ENCODE assay signal across 31 cellular contexts in the genomic region with DNA sequence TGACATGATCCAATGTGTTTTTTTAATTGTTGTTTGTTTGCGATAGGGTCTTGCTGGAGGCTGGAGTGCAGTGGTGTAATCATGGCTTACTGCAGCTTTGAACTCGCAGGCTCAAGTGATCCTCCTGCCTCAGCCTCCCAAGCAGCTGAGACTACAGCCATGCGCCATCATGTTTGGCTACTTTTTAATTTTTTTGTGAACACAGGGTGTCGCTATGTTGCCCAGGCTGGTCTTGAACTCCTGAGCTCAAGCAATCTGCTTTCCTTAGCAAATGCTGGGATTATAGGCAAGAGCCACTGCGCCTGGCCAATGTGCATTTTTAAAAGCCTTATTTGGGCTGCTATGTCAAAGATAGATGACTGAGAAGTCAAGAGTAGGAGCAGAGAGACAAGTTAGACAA.
"Had no signal": no experiment of that assay in that cellular context is flagged by ENCODE, and none has a peak within 500 bp of the region (broad histone marks: within the 10 kb centered on the region; RNA-seq: fewer than 3 reads in every experiment).

No MANE protein-coding gene starts in this region.

- H3K27ac ChIP-seq: Peyer's patch, SJSA1 had no signal

- H3K27ac Mint-ChIP-seq: T-helper 1 cell treated with Interleukin-12 subunit alpha and Interleukin-12 subunit beta and Interleukin-4 antibody, amounts not matched to agents 30 μg/mL and 1 μg/mL, for 36 hours had no signal

- H3K27me3 ChIP-seq: MG63, Peyer's patch, SJSA1 had no signal

- H3K9me2 ChIP-seq: SK-N-SH had no signal

- H3K4me1 ChIP-seq: Peyer's patch, SJSA1 had no signal

- H3K9me3 ChIP-seq: MG63, Peyer's patch, SJSA1, SK-N-SH had no signal

- H3K4me3 ChIP-seq: MG63, Peyer's patch, SJSA1 had no signal

- H3K9ac ChIP-seq: SK-N-SH had no signal

- DNase-seq: Kasumi-1; MG63; NCI-H1048; NCI-H1092 treated with DMSO at 0.1 percent for 48 hours; NCI-H1105 treated with DMSO at 0.1 percent for 48 hours; NCI-H1417; NCI-H1436; NCI-H146; NCI-H1694 treated with DMSO at 0.1 percent for 48 hours; NCI-H187 treated with DMSO at 0.1 percent for 48 hours; NCI-H2029; NCI-H2081; NCI-H2171 treated with DMSO at 0.1 percent for 48 hours; NCI-H2227 treated with DMSO at 0.1 percent for 48 hours; NCI-H345; NCI-H446; NCI-H510A treated with DMSO at 0.1 percent for 48 hours; NCI-H524 treated with DMSO at 0.1 percent for 48 hours; NCI-H526 treated with DMSO at 0.1 percent for 48 hours; NCI-H82; NK-92 treated with Interleukin-12 subunit alpha and Interleukin-12 subunit beta, amount 100 ng/mL, for 24 hours; PC-3; Peyer's patch; Right ventricle myocardium superior; RPMI8226; SHP77 treated with DMSO at 0.1 percent for 48 hours; SK-N-SH; SW 1271; T-helper 1 cell had no signal

- H3K9me3 Mint-ChIP-seq: T-helper 1 cell treated with Interleukin-12 subunit alpha and Interleukin-12 subunit beta and Interleukin-4 antibody, amounts not matched to agents 30 μg/mL and 1 μg/mL, for 36 hours had no signal

- H3K4me2 ChIP-seq: SK-N-SH had no signal

- H3K4me3 Mint-ChIP-seq: T-helper 1 cell treated with Interleukin-12 subunit alpha and Interleukin-12 subunit beta and Interleukin-4 antibody, amounts not matched to agents 30 μg/mL and 1 μg/mL, for 36 hours had no signal

- H3K36me3 ChIP-seq: MG63, Peyer's patch, SJSA1 had no signal
